ENCODE assay signal across 15 cellular contexts in genomic region chr2:98102315-98102714, GRCh38. TPM values are rescaled to one million over a fixed set of nuclear protein-coding genes. Genes with fewer than 3 reads are reported as not detected.
"Had no signal": no experiment of that assay in that cellular context is flagged by ENCODE, and none has a peak within 500 bp of the region (broad histone marks: within the 10 kb centered on the region; RNA-seq: fewer than 3 reads in every experiment).

No MANE protein-coding gene starts in this region.

RNA-seq across cellular contexts. Expression of gene VWA3B, which starts 15.3 kb away (rescaled TPM):
- total RNA-seq: activated B cell treated with CpG ODN at 0.5 μM for 24 hours; activated CD4-positive, alpha-beta memory T cell treated with anti-CD3 and anti-CD28 coated beads for 36 hours; activated CD4-positive, alpha-beta memory T cell treated with anti-CD3 and anti-CD28 coated beads, Interleukin-2, amount 10 ng/mL, durations not matched to agents 7 days and 5 days; activated CD4-positive, alpha-beta T cell treated with anti-CD3 and anti-CD28 coated beads for 36 hours; activated CD4-positive, alpha-beta T cell treated with anti-CD3 and anti-CD28 coated beads, Interleukin-2, amount 10 ng/mL, durations not matched to agents 24 days and 14 days; activated CD4-positive, alpha-beta T cell treated with anti-CD3 and anti-CD28 coated beads, Interleukin-2, amount 10 ng/mL, durations not matched to agents 7 days and 5 days; activated CD8-positive, alpha-beta memory T cell treated with anti-CD3 and anti-CD28 coated beads for 36 hours; activated CD8-positive, alpha-beta memory T cell treated with anti-CD3 and anti-CD28 coated beads, Interleukin-2, amount 10 ng/mL, durations not matched to agents 7 days and 5 days; activated CD8-positive, alpha-beta T cell treated with anti-CD3 and anti-CD28 coated beads for 36 hours; activated CD8-positive, alpha-beta T cell treated with anti-CD3 and anti-CD28 coated beads, Interleukin-2, amount 10 ng/mL, durations not matched to agents 7 days and 5 days; T-cell; T-helper 1 cell treated with Interleukin-12 subunit alpha and Interleukin-12 subunit beta and Interleukin-4 antibody, amounts not matched to agents 30 ng/mL and 1 ng/mL, for 36 hours; T-helper 17 cell; T-helper 2 cell treated with Interferon-gamma antibody and Interleukin-4, amounts not matched to agents 100 ng/mL and 5 ng/mL, for 36 hours; WTC11 had no signal
